ENCODE assay signal across 23 cellular contexts in the genomic region with DNA sequence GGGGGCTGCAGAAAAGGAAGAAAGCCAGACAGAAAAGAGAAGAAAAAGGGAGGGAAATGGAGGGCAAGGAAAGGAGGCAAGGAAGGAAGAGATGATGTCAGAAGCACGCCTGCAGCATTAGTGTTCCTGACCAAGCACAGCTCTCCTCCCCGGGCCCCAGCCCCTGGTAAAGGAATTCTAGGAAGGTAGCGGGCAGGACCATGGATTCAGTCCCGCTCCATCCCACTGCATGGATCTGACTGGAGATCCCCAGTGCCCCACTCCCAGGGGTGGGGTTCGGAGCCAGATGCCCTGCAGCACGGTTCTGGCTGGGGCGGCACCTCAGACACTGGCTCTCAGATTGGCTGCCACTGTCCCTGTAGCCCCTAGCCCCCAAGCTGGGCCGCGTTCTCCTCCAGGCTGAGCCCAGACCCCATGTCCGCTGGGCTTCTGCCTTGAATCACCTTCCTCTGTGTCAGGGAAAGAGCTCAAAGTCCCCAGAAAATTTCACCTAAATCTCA. TPM values are rescaled to one million over a fixed set of nuclear protein-coding genes. Genes with fewer than 3 reads are reported as not detected.
"Had no signal": no experiment of that assay in that cellular context is flagged by ENCODE, and none has a peak within 500 bp of the region (broad histone marks: within the 10 kb centered on the region; RNA-seq: fewer than 3 reads in every experiment).

No MANE protein-coding gene starts in this region.

- H3K4me3 ChIP-seq: coronary artery, esophagus muscularis mucosa, gastroesophageal sphincter, heart left ventricle, hepatocyte, pancreas, right lobe of liver, suprapubic skin, transverse colon, vagina had no signal

- ATAC-seq: foreskin keratinocyte; gastroesophageal sphincter; heart left ventricle; left lobe of liver; naive thymus-derived CD8-positive, alpha-beta T cell; pancreas; right lobe of liver; stimulated activated naive B cell treated with anti-CD40 and anti-IgM and Interleukin-4, amounts not matched to agents 10 μg/mL and 1 μg/mL and 100 μg/mL, for 72 hours; stimulated activated naive CD8-positive, alpha-beta T cell treated with anti-CD3 and anti-CD28 coated beads, Interleukin-15, amount 100 ng/mL, for 72 hours had no signal

- H3K36me3 ChIP-seq: gastroesophageal sphincter, heart left ventricle, pancreas, right lobe of liver, suprapubic skin, transverse colon, vagina had no signal

- H3K4me1 Mint-ChIP-seq: stimulated activated naive B cell treated with anti-CD40 and anti-IgM and Interleukin-4, amounts not matched to agents 10 μg/mL and 1 μg/mL and 100 μg/mL, for 72 hours had no signal

- H3K4me1 ChIP-seq: foreskin keratinocyte, pancreas, right lobe of liver had no signal

- H3K4me3 Mint-ChIP-seq: mesothelial cell of epicardium; naive thymus-derived CD8-positive, alpha-beta T cell; stimulated activated naive B cell treated with anti-CD40 and anti-IgM and Interleukin-4, amounts not matched to agents 10 μg/mL and 1 μg/mL and 100 μg/mL, for 72 hours; stimulated activated naive CD8-positive, alpha-beta T cell treated with anti-CD3 and anti-CD28 coated beads, Interleukin-15, amount 100 ng/mL, for 72 hours had no signal

- H3K27me3 ChIP-seq: esophagus muscularis mucosa, foreskin keratinocyte, gastroesophageal sphincter, heart left ventricle, hepatocyte, pancreas, right lobe of liver, suprapubic skin, transverse colon, vagina had no signal

- H3K27me3 Mint-ChIP-seq: progenitor cell of endocrine pancreas; stimulated activated naive B cell treated with anti-CD40 and anti-IgM and Interleukin-4, amounts not matched to agents 10 μg/mL and 1 μg/mL and 100 μg/mL, for 72 hours; stimulated activated naive CD8-positive, alpha-beta T cell treated with anti-CD3 and anti-CD28 coated beads, Interleukin-15, amount 100 ng/mL, for 72 hours had no signal

- H3K27ac Mint-ChIP-seq: naive thymus-derived CD8-positive, alpha-beta T cell; progenitor cell of endocrine pancreas; stimulated activated naive B cell treated with anti-CD40 and anti-IgM and Interleukin-4, amounts not matched to agents 10 μg/mL and 1 μg/mL and 100 μg/mL, for 72 hours had no signal

- H3K9me3 ChIP-seq: esophagus muscularis mucosa, gastroesophageal sphincter, heart left ventricle, pancreas, right lobe of liver, suprapubic skin, transverse colon, vagina had no signal

- H3K27ac ChIP-seq: coronary artery, esophagus muscularis mucosa, foreskin keratinocyte, gastroesophageal sphincter, heart left ventricle, hepatocyte, pancreas, right lobe of liver, suprapubic skin, transverse colon, vagina had no signal

- H3K36me3 Mint-ChIP-seq: naive thymus-derived CD8-positive, alpha-beta T cell; stimulated activated naive B cell treated with anti-CD40 and anti-IgM and Interleukin-4, amounts not matched to agents 10 μg/mL and 1 μg/mL and 100 μg/mL, for 72 hours had no signal

- DNase-seq: dermis blood vessel endothelial cell; effector memory CD4-positive, alpha-beta T cell; foreskin keratinocyte; heart left ventricle; kidney; mesenchymal stem cell; naive thymus-derived CD8-positive, alpha-beta T cell; nucleus accumbens; pancreas; right lobe of liver; stimulated activated CD4-positive, alpha-beta T cell treated with anti-CD3 and anti-CD28 coated beads, Interleukin-4, amount 100 ng/mL, for 4 hours; stimulated activated naive B cell treated with anti-CD40 and anti-IgM and Interleukin-4, amounts not matched to agents 10 μg/mL and 1 μg/mL and 100 μg/mL, for 72 hours; stimulated activated naive CD8-positive, alpha-beta T cell treated with anti-CD3 and anti-CD28 coated beads, Interleukin-15, amount 100 ng/mL, for 72 hours; transverse colon had no signal

RNA-seq across cellular contexts. Expression of gene TSHZ3, which starts 59.8 kb away (rescaled TPM):
- total RNA-seq: naive thymus-derived CD8-positive, alpha-beta T cell had no signal
